In genomic region chr17:74892974-74893911, GRCh38 we compare ENCODE assay signal across 11 cellular contexts. TPM values are rescaled to one million over a fixed set of nuclear protein-coding genes. Genes with fewer than 3 reads are reported as not detected.
DNase-seq lines count a peak whose midpoint lies in the region; ATAC-seq and TF ChIP-seq lines count a peak whose summit lies in the region.
"Had no signal": no experiment of that assay in that cellular context is flagged by ENCODE, and none has a peak within 500 bp of the region (broad histone marks: within the 10 kb centered on the region; RNA-seq: fewer than 3 reads in every experiment).

FADS6 (minus strand) TSS chr17:74893633; CDS start chr17:74893595, 38 bp downstream.

- H3K27ac ChIP-seq in HUES48 (ENCODE audit: low read depth, low read length) (no peak within 1 kb of the TSS), iPS DF 6.9 (ENCODE audit: low read length) (no peak within 1 kb of the TSS), sigmoid colon (no peak within 1 kb of the TSS)

- H3K9me3 Mint-ChIP-seq in activated naive CD8-positive, alpha-beta T cell (ENCODE audit: low read depth), result no peaks in the 10 kb centered on the region

- H3K27ac Mint-ChIP-seq in activated naive CD8-positive, alpha-beta T cell, result no peak within 1 kb of the TSS

- peak within 1 kb of the TSS; percentile 89 for H3K4me3 Mint-ChIP-seq in activated naive CD8-positive, alpha-beta T cell

- TF ChIP-seq EP300 in sigmoid colon (IDR thresholded peaks at IDR 0.05), result no peak

- H3K36me3 ChIP-seq in HUES48 (ENCODE audit: control insufficient read depth, insufficient read depth, low read length) (no peaks in the 10 kb centered on the region), iPS DF 6.9 (ENCODE audit: control insufficient read depth, insufficient read depth, low read length) (no peaks in the 10 kb centered on the region), sigmoid colon (no peaks in the 10 kb centered on the region)

- no peaks in the 10 kb centered on the region for H3K36me3 Mint-ChIP-seq in activated naive CD8-positive, alpha-beta T cell

- no peak for TF ChIP-seq POLR2A in sigmoid colon (IDR thresholded peaks at IDR 0.05)

- peaks cover 4% of the 10 kb centered on the region for H3K4me1 Mint-ChIP-seq in activated naive CD8-positive, alpha-beta T cell (ENCODE audit: low read depth)

- H3K9ac ChIP-seq in HUES48 (ENCODE audit: low read depth, low read length), result no peak within 1 kb of the TSS

- no peaks in the 10 kb centered on the region for H3K4me1 ChIP-seq in HUES48 (ENCODE audit: control insufficient read depth, insufficient read depth, low read length)
- H3K4me1 ChIP-seq in iPS DF 6.9 (ENCODE audit: control insufficient read depth, insufficient read depth, low read length), result peaks cover 3% of the 10 kb centered on the region; the same call in 1 of the 2 replicates
- H3K4me1 ChIP-seq in sigmoid colon, result peaks cover 0 to 13% (median 11%) of the 10 kb centered on the region in 4 donors

- H3K9me3 ChIP-seq in HUES48 (ENCODE audit: control insufficient read depth, insufficient read depth, low read length) (no peaks in the 10 kb centered on the region), iPS DF 6.9 (ENCODE audit: control insufficient read depth, insufficient read depth, low read length) (no peaks in the 10 kb centered on the region), sigmoid colon (no peaks in the 10 kb centered on the region)

- H3K27me3 ChIP-seq in HUES48 (ENCODE audit: control insufficient read depth, insufficient read depth, low read length) (peaks cover 53% of the 10 kb centered on the region), iPS DF 6.9 (ENCODE audit: control insufficient read depth, insufficient read depth, low read length) (peaks cover 20% of the 10 kb centered on the region), sigmoid colon (peaks cover 20 to 68% (median 30%) of the 10 kb centered on the region in 3 donors)

- ATAC-seq in HG03378 (IDR thresholded peaks at IDR 0.05; ENCODE audit: unreplicated experiment), result no peak
- no peak for ATAC-seq in GM21528 (IDR thresholded peaks at IDR 0.05; ENCODE audit: low FRiP score, unreplicated experiment)
- ATAC-seq in HG03432 (IDR thresholded peaks at IDR 0.05; ENCODE audit: unreplicated experiment), result no peak
- ATAC-seq in HG02571 (IDR thresholded peaks at IDR 0.05; ENCODE audit: unreplicated experiment), result no peak

- peak within 1 kb of the TSS; percentile 69 for H3K4me3 ChIP-seq in HUES48 (ENCODE audit: low read depth, low read length)
- H3K4me3 ChIP-seq in iPS DF 6.9 (ENCODE audit: low read length), result peak within 1 kb of the TSS; percentile 46
- H3K4me3 ChIP-seq in sigmoid colon, result peak within 1 kb of the TSS in 3 of 4 donors; percentile 17 to 37 (median 36)

- no peak for TF ChIP-seq CTCF in sigmoid colon (IDR thresholded peaks at IDR 0.05)

- H3K27me3 Mint-ChIP-seq in activated naive CD8-positive, alpha-beta T cell, result peaks cover 24% of the 10 kb centered on the region

- no CpG with 5 or more reads among the region's 86 CpGs for WGBS in iPS DF 6.9 (ENCODE audit: insufficient coverage, insufficient read length)
- 6% methylated on average over 86 of the region's 86 CpGs for WGBS in sigmoid colon, 2 donors

- intact Hi-C loops in sigmoid colon (cut with DNase I), result no loop called here

- DNase-seq in iPS DF 6.9 (ENCODE audit: low read depth, low spot score), result no peak
- DNase-seq in sigmoid colon, result no peak
- DNase-seq: HCEC 1CT, T-helper 9 cell had no signal

RNA-seq across cellular contexts. Expression of gene FADS6, which starts in this region (rescaled TPM):
- total RNA-seq in sigmoid colon, result not detected
- polyA plus RNA-seq in sigmoid colon, result 1 to 10 TPM in 2 of 3 donors, under 1 TPM in 1; 0.06 to 1.8 (median 1.6) TPM
- total RNA-seq: M059J had no signal
